In genomic region chr22:44128961-44129613, GRCh38 we compare ENCODE assay signal across 21 cellular contexts. TPM values are rescaled to one million over a fixed set of nuclear protein-coding genes. Genes with fewer than 3 reads are reported as not detected.
"Had no signal": no experiment of that assay in that cellular context is flagged by ENCODE, and none has a peak within 500 bp of the region (broad histone marks: within the 10 kb centered on the region; RNA-seq: fewer than 3 reads in every experiment).

No MANE protein-coding gene starts in this region.

- H3K4me1 ChIP-seq: parathyroid adenoma had no signal

- H3K27me3 ChIP-seq: esophagus muscularis mucosa had no signal

- H3K27ac Mint-ChIP-seq: activated CD8-positive, alpha-beta memory T cell treated with anti-CD3 and anti-CD28 coated beads, Interleukin-2, amount 10 ng/mL, durations not matched to agents 7 days and 5 days; activated naive CD4-positive, alpha-beta T cell treated with anti-CD3 and anti-CD28 coated beads for 36 hours; activated naive CD8-positive, alpha-beta T cell treated with anti-CD3 and anti-CD28 coated beads, Interleukin-2, amount 50 U/mL, for 24 hours; activated T-helper 2 cell treated with anti-CD3 and anti-CD28 coated beads, Interferon-gamma antibody, Interleukin-2, Interleukin-4, amounts not matched to agents 10 μg/mL and 5 μg/mL and 100 μg/mL, durations not matched to agents 14 hours and 24 hours and 36 hours; stimulated activated naive CD8-positive, alpha-beta T cell treated with anti-CD3 and anti-CD28 coated beads, Interleukin-15, Interleukin-2, amounts not matched to agents 100 ng/mL and 50 ng/mL, for 24 hours; type B pancreatic cell had no signal

- H3K4me3 Mint-ChIP-seq: activated CD8-positive, alpha-beta memory T cell treated with anti-CD3 and anti-CD28 coated beads, Interleukin-2, amount 10 ng/mL, durations not matched to agents 7 days and 5 days; activated naive CD4-positive, alpha-beta T cell treated with anti-CD3 and anti-CD28 coated beads for 36 hours; activated naive CD8-positive, alpha-beta T cell treated with anti-CD3 and anti-CD28 coated beads, Interleukin-2, amount 50 U/mL, for 24 hours; stimulated activated naive CD8-positive, alpha-beta T cell treated with anti-CD3 and anti-CD28 coated beads, Interleukin-15, Interleukin-2, amounts not matched to agents 100 ng/mL and 50 ng/mL, for 24 hours; type B pancreatic cell had no signal

- H3K27ac ChIP-seq: esophagus muscularis mucosa, parathyroid adenoma had no signal

- H3K4me3 ChIP-seq: esophagus muscularis mucosa, lung had no signal

- H3K9ac ChIP-seq: parathyroid adenoma had no signal

- H2AFZ ChIP-seq: parathyroid adenoma had no signal

- ATAC-seq: activated CD8-positive, alpha-beta memory T cell treated with anti-CD3 and anti-CD28 coated beads, Interleukin-2, amount 10 ng/mL, durations not matched to agents 7 days and 5 days; activated naive CD8-positive, alpha-beta T cell treated with anti-CD3 and anti-CD28 coated beads, Interleukin-2, amount 50 U/mL, for 24 hours had no signal

- H3K27me3 Mint-ChIP-seq: activated CD8-positive, alpha-beta memory T cell treated with anti-CD3 and anti-CD28 coated beads, Interleukin-2, amount 10 ng/mL, durations not matched to agents 7 days and 5 days had no signal

- DNase-seq: activated CD4-positive, alpha-beta T cell treated with anti-CD3 and anti-CD28 coated beads, Interleukin-2, amount 50 U/mL, for 4 hours; activated CD4-positive, CD25-positive, alpha-beta regulatory T cell treated with anti-CD3 and anti-CD28 coated beads, Interleukin-2, amount 50 U/mL, for 72 hours; activated CD8-positive, alpha-beta memory T cell treated with anti-CD3 and anti-CD28 coated beads, Interleukin-2, amount 10 ng/mL, durations not matched to agents 7 days and 5 days; activated naive CD4-positive, alpha-beta T cell treated with anti-CD3 and anti-CD28 coated beads for 36 hours; activated naive CD8-positive, alpha-beta T cell treated with anti-CD3 and anti-CD28 coated beads, Interleukin-2, amount 50 U/mL, for 24 hours; activated T-cell treated with anti-CD3 and anti-CD28 coated beads, Interleukin-2, amount 50 U/mL, for 1 hour; cortex of kidney; effector CD4-positive, alpha-beta T cell; midbrain; stimulated activated CD4-positive, alpha-beta T cell treated with anti-CD3 and anti-CD28 coated beads, Interleukin-4, amount 100 ng/mL, for 4 hours; stimulated activated CD8-positive, alpha-beta memory T cell treated with anti-CD3 and anti-CD28 coated beads, Interleukin-4, amount 100 ng/mL, for 48 hours; SW 1271; T-helper 9 cell had no signal

RNA-seq across cellular contexts. Expression of gene PARVG, which starts 51.6 kb away (rescaled TPM):
- total RNA-seq: myocyte, renal cortical epithelial cell had no signal
